ENCODE assay signal across 1 cellular context in genomic region chr4:56908206-56909082, GRCh38.
TF ChIP-seq lines count a peak whose summit lies in the region.

No MANE protein-coding gene starts in this region.

TF ChIP-seq in HEK293, 187 proteins besides CTCF, POLR2A, EP300 and RAD21 (continued from another document):
- TF ChIP-seq ZNF280D (tag by site-specific recombination; IDR thresholded peaks at IDR 0.05) (no peak), BCL11A (tag by site-specific recombination; IDR thresholded peaks at IDR 0.05; ENCODE audit: low read depth) (no peak), ZNF184 (tag by site-specific recombination; IDR thresholded peaks at IDR 0.05) (no peak), ZNF707 (tag by site-specific recombination; IDR thresholded peaks at IDR 0.05) (no peak), MEIS1 (CRISPR knock-in tag; IDR thresholded peaks at IDR 0.05; ENCODE audit: borderline replicate concordance) (no peak), KLF9 (tag by site-specific recombination; IDR thresholded peaks at IDR 0.05; ENCODE audit: low read depth) (no peak), ZNF404 (tag by site-specific recombination; IDR thresholded peaks at IDR 0.05) (no peak), KLF17 (tag by site-specific recombination; IDR thresholded peaks at IDR 0.05) (no peak), ZBTB48 (tag by site-specific recombination; IDR thresholded peaks at IDR 0.05) (no peak), ZNF792 (tag by site-specific recombination; IDR thresholded peaks at IDR 0.05) (no peak), PBX3 (CRISPR knock-in tag; IDR thresholded peaks at IDR 0.05) (no peak), FEZF1 (tag by site-specific recombination; IDR thresholded peaks at IDR 0.05) (no peak), SP7 (tag by site-specific recombination; IDR thresholded peaks at IDR 0.05) (no peak), SCRT2 (tag by site-specific recombination; IDR thresholded peaks at IDR 0.05) (no peak), ZNF37A (tag by site-specific recombination; IDR thresholded peaks at IDR 0.05) (no peak), ZSCAN30 (tag by site-specific recombination; IDR thresholded peaks at IDR 0.05) (peak; percentile 72; the same call in 1 of the 2 replicates), ZFHX2 (tag by site-specific recombination; conservative IDR thresholded peaks at IDR 0.05) (peak; percentile 76), ZBTB6 (tag by site-specific recombination; IDR thresholded peaks at IDR 0.05) (no peak), ZNF837 (tag by site-specific recombination; IDR thresholded peaks at IDR 0.05) (no peak), ZBTB20 (tag by site-specific recombination; IDR thresholded peaks at IDR 0.05) (peak; percentile 24; the same call in 1 of the 2 replicates), ZNF777 (tag by site-specific recombination; IDR thresholded peaks at IDR 0.05; ENCODE audit: borderline replicate concordance) (no peak)
- TF ChIP-seq, protein P1, sequence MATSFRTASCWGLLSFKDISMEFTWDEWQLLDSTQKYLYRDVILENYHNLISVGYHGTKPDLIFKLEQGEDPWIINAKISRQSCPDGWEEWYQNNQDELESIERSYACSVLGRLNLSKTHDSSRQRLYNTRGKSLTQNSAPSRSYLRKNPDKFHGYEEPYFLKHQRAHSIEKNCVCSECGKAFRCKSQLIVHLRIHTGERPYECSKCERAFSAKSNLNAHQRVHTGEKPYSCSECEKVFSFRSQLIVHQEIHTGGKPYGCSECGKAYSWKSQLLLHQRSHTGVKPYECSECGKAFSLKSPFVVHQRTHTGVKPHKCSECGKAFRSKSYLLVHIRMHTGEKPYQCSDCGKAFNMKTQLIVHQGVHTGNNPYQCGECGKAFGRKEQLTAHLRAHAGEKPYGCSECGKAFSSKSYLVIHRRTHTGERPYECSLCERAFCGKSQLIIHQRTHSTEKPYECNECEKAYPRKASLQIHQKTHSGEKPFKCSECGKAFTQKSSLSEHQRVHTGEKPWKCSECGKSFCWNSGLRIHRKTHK (tag by site-specific recombination; IDR thresholded peaks at IDR 0.05) = no peak
